Comparison of ENCODE assay signal across 1 cellular context in the genomic region with DNA sequence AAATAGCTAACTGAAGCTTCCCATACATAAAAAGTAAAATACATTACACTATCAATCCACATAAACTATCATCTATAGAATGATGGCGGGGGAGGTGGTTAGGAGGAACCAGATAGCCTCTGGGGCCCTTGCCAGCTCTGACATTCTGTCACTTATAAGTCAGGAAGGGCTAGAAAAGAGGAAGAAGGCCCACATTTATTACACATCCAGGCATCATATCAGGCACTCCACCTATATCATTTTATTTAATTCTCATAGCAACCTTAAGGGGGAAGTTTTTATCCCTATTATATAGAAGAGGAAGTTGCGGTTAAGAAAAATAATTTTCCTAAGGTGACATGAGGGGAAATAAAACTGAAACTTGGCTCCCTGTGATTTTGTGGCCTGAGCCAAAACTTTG.
TF ChIP-seq lines count a peak whose summit lies in the region.

No MANE protein-coding gene starts in this region.

TF ChIP-seq in K562, 482 proteins besides CTCF, POLR2A, EP300 and RAD21:
- TF ChIP-seq, protein P1, sequence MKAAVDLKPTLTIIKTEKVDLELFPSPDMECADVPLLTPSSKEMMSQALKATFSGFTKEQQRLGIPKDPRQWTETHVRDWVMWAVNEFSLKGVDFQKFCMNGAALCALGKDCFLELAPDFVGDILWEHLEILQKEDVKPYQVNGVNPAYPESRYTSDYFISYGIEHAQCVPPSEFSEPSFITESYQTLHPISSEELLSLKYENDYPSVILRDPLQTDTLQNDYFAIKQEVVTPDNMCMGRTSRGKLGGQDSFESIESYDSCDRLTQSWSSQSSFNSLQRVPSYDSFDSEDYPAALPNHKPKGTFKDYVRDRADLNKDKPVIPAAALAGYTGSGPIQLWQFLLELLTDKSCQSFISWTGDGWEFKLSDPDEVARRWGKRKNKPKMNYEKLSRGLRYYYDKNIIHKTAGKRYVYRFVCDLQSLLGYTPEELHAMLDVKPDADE (conservative IDR thresholded peaks at IDR 0.05; ENCODE audit: control insufficient read depth, low read depth, low read length): no peak
- no peak for TF ChIP-seq ZNF764 (CRISPR knock-in tag; IDR thresholded peaks at IDR 0.05; ENCODE audit: low read depth)
- no peak for TF ChIP-seq TAF15 (IDR thresholded peaks at IDR 0.05; ENCODE audit: low read depth, low read length)
- TF ChIP-seq, protein P2, sequence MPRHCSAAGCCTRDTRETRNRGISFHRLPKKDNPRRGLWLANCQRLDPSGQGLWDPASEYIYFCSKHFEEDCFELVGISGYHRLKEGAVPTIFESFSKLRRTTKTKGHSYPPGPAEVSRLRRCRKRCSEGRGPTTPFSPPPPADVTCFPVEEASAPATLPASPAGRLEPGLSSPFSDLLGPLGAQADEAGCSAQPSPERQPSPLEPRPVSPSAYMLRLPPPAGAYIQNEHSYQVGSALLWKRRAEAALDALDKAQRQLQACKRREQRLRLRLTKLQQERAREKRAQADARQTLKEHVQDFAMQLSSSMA (CRISPR knock-in tag; IDR thresholded peaks at IDR 0.05): no peak
- no peak for TF ChIP-seq MCM2 (IDR thresholded peaks at IDR 0.05; ENCODE audit: low read depth)
